In genomic region chr9:77951369-77951768, GRCh38 we compare ENCODE assay signal across 26 cellular contexts.
"Had no signal": no experiment of that assay in that cellular context is flagged by ENCODE, and none has a peak within 500 bp of the region (broad histone marks: within the 10 kb centered on the region; RNA-seq: fewer than 3 reads in every experiment).

No MANE protein-coding gene starts in this region.

- H3K27me3 Mint-ChIP-seq: activated CD8-positive, alpha-beta memory T cell treated with anti-CD3 and anti-CD28 coated beads, Interleukin-2, amount 10 ng/mL, durations not matched to agents 7 days and 5 days; activated naive CD8-positive, alpha-beta T cell treated with anti-CD3 and anti-CD28 coated beads for 36 hours; natural killer cell treated with Interleukin-12 subunit alpha and Interleukin-12 subunit beta and Interleukin-15 and Interleukin-18, amount 100 ng/mL, for 72 hours; progenitor cell of endocrine pancreas had no signal

- DNase-seq: activated CD8-positive, alpha-beta memory T cell treated with anti-CD3 and anti-CD28 coated beads, Interleukin-2, amount 10 ng/mL, durations not matched to agents 7 days and 5 days; activated CD8-positive, alpha-beta T cell treated with anti-CD3 and anti-CD28 coated beads, Interleukin-2, amount 10 ng/mL, durations not matched to agents 7 days and 5 days; activated naive CD4-positive, alpha-beta T cell; activated naive CD8-positive, alpha-beta T cell treated with anti-CD3 and anti-CD28 coated beads for 36 hours; activated T-cell treated with anti-CD3 and anti-CD28 coated beads, Interleukin-2, amount 50 U/mL, for 72 hours; adrenal gland; aorta; brain microvascular endothelial cell; endodermal cell; foreskin keratinocyte; kidney glomerular epithelial cell; lower lobe of right lung; mesendoderm; ovary; small intestine; stimulated activated CD4-positive, alpha-beta T cell treated with anti-CD3 and anti-CD28 coated beads, Interleukin-4, amount 100 ng/mL, for 4 hours; stimulated activated CD8-positive, alpha-beta memory T cell treated with anti-CD3 and anti-CD28 coated beads, Interleukin-4, amount 100 ng/mL, for 48 hours; stomach; T-helper 9 cell had no signal

- H3K36me3 ChIP-seq: adrenal gland, brain microvascular endothelial cell, esophagus muscularis mucosa, lower lobe of right lung, ovary, stomach, tibial nerve had no signal

- H3K27ac Mint-ChIP-seq: activated CD8-positive, alpha-beta memory T cell treated with anti-CD3 and anti-CD28 coated beads, Interleukin-2, amount 10 ng/mL, durations not matched to agents 7 days and 5 days; activated CD8-positive, alpha-beta T cell treated with anti-CD3 and anti-CD28 coated beads, Interleukin-2, amount 10 ng/mL, durations not matched to agents 7 days and 5 days; activated naive CD8-positive, alpha-beta T cell treated with anti-CD3 and anti-CD28 coated beads for 36 hours; activated T-cell treated with anti-CD3 and anti-CD28 coated beads, Interleukin-2, amount 50 U/mL, for 72 hours; endodermal cell; natural killer cell treated with Interleukin-12 subunit alpha and Interleukin-12 subunit beta and Interleukin-15 and Interleukin-18, amount 100 ng/mL, for 72 hours; progenitor cell of endocrine pancreas; stimulated activated memory B cell treated with anti-CD40 and anti-IgM and Interleukin-4, amounts not matched to agents 10 μg/mL and 1 μg/mL and 100 μg/mL, for 72 hours had no signal

- H3K27me3 ChIP-seq: adrenal gland, brain microvascular endothelial cell, esophagus muscularis mucosa, foreskin keratinocyte, ovary, stomach, tibial nerve had no signal

- H3K4me3 Mint-ChIP-seq: activated CD8-positive, alpha-beta memory T cell treated with anti-CD3 and anti-CD28 coated beads, Interleukin-2, amount 10 ng/mL, durations not matched to agents 7 days and 5 days; activated CD8-positive, alpha-beta T cell treated with anti-CD3 and anti-CD28 coated beads, Interleukin-2, amount 10 ng/mL, durations not matched to agents 7 days and 5 days; activated naive CD8-positive, alpha-beta T cell treated with anti-CD3 and anti-CD28 coated beads for 36 hours; activated T-cell treated with anti-CD3 and anti-CD28 coated beads, Interleukin-2, amount 50 U/mL, for 72 hours; endodermal cell; natural killer cell treated with Interleukin-12 subunit alpha and Interleukin-12 subunit beta and Interleukin-15 and Interleukin-18, amount 100 ng/mL, for 72 hours; stimulated activated memory B cell treated with anti-CD40 and anti-IgM and Interleukin-4, amounts not matched to agents 10 μg/mL and 1 μg/mL and 100 μg/mL, for 72 hours had no signal

- H3K4me1 Mint-ChIP-seq: activated CD8-positive, alpha-beta memory T cell treated with anti-CD3 and anti-CD28 coated beads, Interleukin-2, amount 10 ng/mL, durations not matched to agents 7 days and 5 days had no signal

- H3K36me3 Mint-ChIP-seq: activated CD8-positive, alpha-beta memory T cell treated with anti-CD3 and anti-CD28 coated beads, Interleukin-2, amount 10 ng/mL, durations not matched to agents 7 days and 5 days; natural killer cell treated with Interleukin-12 subunit alpha and Interleukin-12 subunit beta and Interleukin-15 and Interleukin-18, amount 100 ng/mL, for 72 hours; stimulated activated memory B cell treated with anti-CD40 and anti-IgM and Interleukin-4, amounts not matched to agents 10 μg/mL and 1 μg/mL and 100 μg/mL, for 72 hours had no signal

- H3K9me3 ChIP-seq: adrenal gland, esophagus muscularis mucosa, lower lobe of right lung, ovary, stomach, tibial nerve had no signal

- H3K4me3 ChIP-seq: adrenal gland, esophagus muscularis mucosa, lower lobe of right lung, ovary, stomach, tibial nerve had no signal

- H3K27ac ChIP-seq: adrenal gland, brain microvascular endothelial cell, foreskin keratinocyte, lower lobe of right lung, ovary had no signal

- ATAC-seq: activated CD8-positive, alpha-beta memory T cell treated with anti-CD3 and anti-CD28 coated beads, Interleukin-2, amount 10 ng/mL, durations not matched to agents 7 days and 5 days; activated CD8-positive, alpha-beta T cell treated with anti-CD3 and anti-CD28 coated beads, Interleukin-2, amount 10 ng/mL, durations not matched to agents 7 days and 5 days; activated T-cell treated with anti-CD3 and anti-CD28 coated beads, Interleukin-2, amount 50 U/mL, for 72 hours; foreskin keratinocyte; left lobe of liver; lower lobe of right lung; natural killer cell treated with Interleukin-12 subunit alpha and Interleukin-12 subunit beta and Interleukin-15 and Interleukin-18, amount 100 ng/mL, for 72 hours; sciatic nerve; stimulated activated memory B cell treated with anti-CD40 and anti-IgM and Interleukin-4, amounts not matched to agents 10 μg/mL and 1 μg/mL and 100 μg/mL, for 72 hours had no signal

- H3K9me3 Mint-ChIP-seq: activated naive CD8-positive, alpha-beta T cell treated with anti-CD3 and anti-CD28 coated beads for 36 hours; activated T-cell treated with anti-CD3 and anti-CD28 coated beads, Interleukin-2, amount 50 U/mL, for 72 hours; endodermal cell; natural killer cell treated with Interleukin-12 subunit alpha and Interleukin-12 subunit beta and Interleukin-15 and Interleukin-18, amount 100 ng/mL, for 72 hours; stimulated activated memory B cell treated with anti-CD40 and anti-IgM and Interleukin-4, amounts not matched to agents 10 μg/mL and 1 μg/mL and 100 μg/mL, for 72 hours had no signal
